3 cellular contexts compared by ENCODE assay signal in genomic region chr2:216554286-216554685, GRCh38.
TF ChIP-seq lines count a peak whose summit lies in the region.

No MANE protein-coding gene starts in this region.

TF ChIP-seq in SK-N-SH, 30 proteins besides CTCF, POLR2A, EP300 and RAD21:
- TF ChIP-seq ZBTB33 (IDR thresholded peaks at IDR 0.05; ENCODE audit: borderline replicate concordance, low read depth), result no peak
- TF ChIP-seq, protein P1, sequence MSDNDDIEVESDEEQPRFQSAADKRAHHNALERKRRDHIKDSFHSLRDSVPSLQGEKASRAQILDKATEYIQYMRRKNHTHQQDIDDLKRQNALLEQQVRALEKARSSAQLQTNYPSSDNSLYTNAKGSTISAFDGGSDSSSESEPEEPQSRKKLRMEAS (IDR thresholded peaks at IDR 0.05; ENCODE audit: low read depth), result no peak
- no peak for TF ChIP-seq JUND (IDR thresholded peaks at IDR 0.05)
TF ChIP-seq in SK-N-SH: peak in this region for 0.

TF ChIP-seq in SK-N-SH treated with all-trans-retinoic acid at 6 μM for 48 hours, 23 proteins besides CTCF, POLR2A, EP300 and RAD21 (continued from another document):
- TF ChIP-seq BACH2 (CRISPR knock-in tag; IDR thresholded peaks at IDR 0.05; ENCODE audit: borderline replicate concordance) (no peak), PATZ1 (CRISPR knock-in tag; IDR thresholded peaks at IDR 0.05; ENCODE audit: borderline replicate concordance) (no peak), ISL1 (CRISPR knock-in tag; IDR thresholded peaks at IDR 0.05) (no peak), ZFP3 (CRISPR knock-in tag; IDR thresholded peaks at IDR 0.05) (no peak), ZNF8 (CRISPR knock-in tag; IDR thresholded peaks at IDR 0.05) (no peak), ESRRG (CRISPR knock-in tag; IDR thresholded peaks at IDR 0.05) (no peak), RARB (CRISPR knock-in tag; IDR thresholded peaks at IDR 0.05) (no peak)
- TF ChIP-seq, protein P2, sequence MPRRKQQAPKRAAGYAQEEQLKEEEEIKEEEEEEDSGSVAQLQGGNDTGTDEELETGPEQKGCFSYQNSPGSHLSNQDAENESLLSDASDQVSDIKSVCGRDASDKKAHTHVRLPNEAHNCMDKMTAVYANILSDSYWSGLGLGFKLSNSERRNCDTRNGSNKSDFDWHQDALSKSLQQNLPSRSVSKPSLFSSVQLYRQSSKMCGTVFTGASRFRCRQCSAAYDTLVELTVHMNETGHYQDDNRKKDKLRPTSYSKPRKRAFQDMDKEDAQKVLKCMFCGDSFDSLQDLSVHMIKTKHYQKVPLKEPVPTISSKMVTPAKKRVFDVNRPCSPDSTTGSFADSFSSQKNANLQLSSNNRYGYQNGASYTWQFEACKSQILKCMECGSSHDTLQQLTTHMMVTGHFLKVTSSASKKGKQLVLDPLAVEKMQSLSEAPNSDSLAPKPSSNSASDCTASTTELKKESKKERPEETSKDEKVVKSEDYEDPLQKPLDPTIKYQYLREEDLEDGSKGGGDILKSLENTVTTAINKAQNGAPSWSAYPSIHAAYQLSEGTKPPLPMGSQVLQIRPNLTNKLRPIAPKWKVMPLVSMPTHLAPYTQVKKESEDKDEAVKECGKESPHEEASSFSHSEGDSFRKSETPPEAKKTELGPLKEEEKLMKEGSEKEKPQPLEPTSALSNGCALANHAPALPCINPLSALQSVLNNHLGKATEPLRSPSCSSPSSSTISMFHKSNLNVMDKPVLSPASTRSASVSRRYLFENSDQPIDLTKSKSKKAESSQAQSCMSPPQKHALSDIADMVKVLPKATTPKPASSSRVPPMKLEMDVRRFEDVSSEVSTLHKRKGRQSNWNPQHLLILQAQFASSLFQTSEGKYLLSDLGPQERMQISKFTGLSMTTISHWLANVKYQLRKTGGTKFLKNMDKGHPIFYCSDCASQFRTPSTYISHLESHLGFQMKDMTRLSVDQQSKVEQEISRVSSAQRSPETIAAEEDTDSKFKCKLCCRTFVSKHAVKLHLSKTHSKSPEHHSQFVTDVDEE (CRISPR knock-in tag; IDR thresholded peaks at IDR 0.05), result no peak

TF ChIP-seq in H1, 55 proteins besides CTCF, POLR2A, EP300 and RAD21 (continued from another document):
- TF ChIP-seq HDAC2 (IDR thresholded peaks at IDR 0.05; ENCODE audit: borderline replicate concordance in 1 of 2, low read depth in 2 of 2, low read length in 2 of 2), result no peak
- no peak for TF ChIP-seq SP2 (IDR thresholded peaks at IDR 0.05; ENCODE audit: low read length)
- TF ChIP-seq BACH1 (IDR thresholded peaks at IDR 0.05; ENCODE audit: low read length), result no peak
- TF ChIP-seq ATF3 (IDR thresholded peaks at IDR 0.05; ENCODE audit: insufficient read depth, low read depth, low read length), result no peak
